Comparison of ENCODE assay signal across 23 cellular contexts in genomic region chr3:52523386-52524257, GRCh38. TPM values are rescaled to one million over a fixed set of nuclear protein-coding genes. Genes with fewer than 3 reads are reported as not detected.
DNase-seq lines count a peak whose midpoint lies in the region; ATAC-seq and TF ChIP-seq lines count a peak whose summit lies in the region.
"Had no signal": no experiment of that assay in that cellular context is flagged by ENCODE, and none has a peak within 500 bp of the region (broad histone marks: within the 10 kb centered on the region; RNA-seq: fewer than 3 reads in every experiment).

No MANE protein-coding gene starts in this region.

- H3K27me3 Mint-ChIP-seq in glutamatergic neuron (ENCODE audit: unreplicated experiment) (peaks cover 5% of the 10 kb centered on the region), mesothelial cell of epicardium (ENCODE audit: low read depth) (no peaks in the 10 kb centered on the region)
- no peaks in the 10 kb centered on the region for H3K27me3 Mint-ChIP-seq in activated naive CD8-positive, alpha-beta T cell treated with anti-CD3 and anti-CD28 coated beads for 36 hours
- H3K27me3 Mint-ChIP-seq in activated CD8-positive, alpha-beta T cell treated with anti-CD3 and anti-CD28 coated beads, Interleukin-2, amount 10 ng/mL, durations not matched to agents 7 days and 5 days (ENCODE audit: low read depth), result no peaks in the 10 kb centered on the region

- POLR2A ChIA-PET in activated CD8-positive, alpha-beta T cell treated with anti-CD3 and anti-CD28 coated beads, Interleukin-2, amount 10 ng/mL, durations not matched to agents 7 days and 5 days (lab: Charles Lee), result no interaction called here

- peak overlapping the region; percentile 29 to 75 for H3K27ac ChIP-seq in breast epithelium
- H3K27ac ChIP-seq in mammary epithelial cell (ENCODE audit: insufficient read depth, low read depth, low read length), result no peak overlapping the region
- H3K27ac ChIP-seq: BLaER1, foreskin keratinocyte had no signal

- H3K9me3 ChIP-seq in breast epithelium, result no peaks in the 10 kb centered on the region
- no peaks in the 10 kb centered on the region for H3K9me3 ChIP-seq in mammary epithelial cell (replicated peaks; ENCODE audit: insufficient read depth, low read length)
- H3K9me3 ChIP-seq: ascending aorta, BLaER1, pancreas, thoracic aorta had no signal

- TF ChIP-seq POLR2A in breast epithelium (IDR thresholded peaks at IDR 0.05), result no peak

- no peak for ATAC-seq in activated CD8-positive, alpha-beta T cell treated with anti-CD3 and anti-CD28 coated beads, Interleukin-2, amount 10 ng/mL, durations not matched to agents 7 days and 5 days
- ATAC-seq in stimulated activated naive CD8-positive, alpha-beta T cell treated with anti-CD3 and anti-CD28 coated beads, Interleukin-15, Interleukin-2, amounts not matched to agents 100 U/mL and 50 U/mL, for 24 hours, result no peak
- ATAC-seq: foreskin keratinocyte, left lobe of liver, Panc1, pancreas had no signal

- H3K4me1 Mint-ChIP-seq in glutamatergic neuron (ENCODE audit: low read depth, unreplicated experiment), result peaks cover 5% of the 10 kb centered on the region
- peaks cover 23% of the 10 kb centered on the region for H3K4me1 Mint-ChIP-seq in mesothelial cell of epicardium
- H3K4me1 Mint-ChIP-seq in activated naive CD8-positive, alpha-beta T cell treated with anti-CD3 and anti-CD28 coated beads for 36 hours, result no peaks in the 10 kb centered on the region
- no peaks in the 10 kb centered on the region for H3K4me1 Mint-ChIP-seq in activated CD8-positive, alpha-beta T cell treated with anti-CD3 and anti-CD28 coated beads, Interleukin-2, amount 10 ng/mL, durations not matched to agents 7 days and 5 days (ENCODE audit: low read depth)

- H3K4me1 ChIP-seq in breast epithelium, result peaks cover 3 to 12% of the 10 kb centered on the region in 2 donors
- H3K4me1 ChIP-seq in mammary epithelial cell (ENCODE audit: insufficient read depth, low read length), result peaks cover 7% of the 10 kb centered on the region
- H3K4me1 ChIP-seq: pancreas had no signal

- H3K36me3 Mint-ChIP-seq in glutamatergic neuron (ENCODE audit: unreplicated experiment) (no peaks in the 10 kb centered on the region), mesothelial cell of epicardium (peaks cover 10% of the 10 kb centered on the region)
- H3K36me3 Mint-ChIP-seq in activated naive CD8-positive, alpha-beta T cell treated with anti-CD3 and anti-CD28 coated beads for 36 hours, result peaks cover 6% of the 10 kb centered on the region
- H3K36me3 Mint-ChIP-seq in activated CD8-positive, alpha-beta T cell treated with anti-CD3 and anti-CD28 coated beads, Interleukin-2, amount 10 ng/mL, durations not matched to agents 7 days and 5 days (ENCODE audit: low read depth), result peaks cover 18% of the 10 kb centered on the region

- in situ Hi-C loops in mammary epithelial cell (cut with MboI; ENCODE audit: low sequenced_read_pairs in 2 of 2), result no loop called here

- H3K4me3 Mint-ChIP-seq in glutamatergic neuron (ENCODE audit: unreplicated experiment) (no peak overlapping the region), mesothelial cell of epicardium (no peak overlapping the region)
- H3K4me3 Mint-ChIP-seq in activated naive CD8-positive, alpha-beta T cell treated with anti-CD3 and anti-CD28 coated beads for 36 hours, result no peak overlapping the region
- no peak overlapping the region for H3K4me3 Mint-ChIP-seq in activated CD8-positive, alpha-beta T cell treated with anti-CD3 and anti-CD28 coated beads, Interleukin-2, amount 10 ng/mL, durations not matched to agents 7 days and 5 days

- CTCF ChIA-PET in mammary epithelial cell (lab: Charles Lee; ENCODE audit: low non-redundant PET), result no interaction called here
- CTCF ChIA-PET in activated CD8-positive, alpha-beta T cell treated with anti-CD3 and anti-CD28 coated beads, Interleukin-2, amount 10 ng/mL, durations not matched to agents 7 days and 5 days (lab: Charles Lee), result no interaction called here

- intact Hi-C loops in breast epithelium (cut with DNase I; ENCODE audit: low total_unique reads) (no loop called here), mammary epithelial cell (cut with micrococcal nuclease) (no loop called here)

- H3K9me3 Mint-ChIP-seq in glutamatergic neuron (ENCODE audit: unreplicated experiment), result peaks cover 5% of the 10 kb centered on the region
- H3K9me3 Mint-ChIP-seq in mesothelial cell of epicardium, result no peaks in the 10 kb centered on the region
- no peaks in the 10 kb centered on the region for H3K9me3 Mint-ChIP-seq in activated naive CD8-positive, alpha-beta T cell treated with anti-CD3 and anti-CD28 coated beads for 36 hours
- no peaks in the 10 kb centered on the region for H3K9me3 Mint-ChIP-seq in activated CD8-positive, alpha-beta T cell treated with anti-CD3 and anti-CD28 coated beads, Interleukin-2, amount 10 ng/mL, durations not matched to agents 7 days and 5 days (ENCODE audit: insufficient read depth)

- BruUV-seq in mammary epithelial cell (replicated peaks; lab: Mats Ljungman, UMichigan), result no TSS peak

- no peak overlapping the region for H2AFZ ChIP-seq in mammary epithelial cell (ENCODE audit: low read depth, low read length)

- no peak overlapping the region for H3K4me2 ChIP-seq in mammary epithelial cell (ENCODE audit: insufficient read depth, low read depth, low read length)
- H3K4me2 ChIP-seq: BLaER1 had no signal

- no peaks in the 10 kb centered on the region for H3K36me3 ChIP-seq in breast epithelium
- H3K36me3 ChIP-seq in mammary epithelial cell (ENCODE audit: insufficient read depth, low read length), result no peaks in the 10 kb centered on the region
- H3K36me3 ChIP-seq: pancreas had no signal

- WGBS in mammary epithelial cell (ENCODE audit: low coverage, missing lambda C conversion rate), result 95% methylated on average over 16 of the region's 26 CpGs

- no peaks in the 10 kb centered on the region for H3K79me2 ChIP-seq in mammary epithelial cell (ENCODE audit: insufficient read depth, low read length)

- H3K27me3 ChIP-seq in breast epithelium, result no peaks in the 10 kb centered on the region
- no peaks in the 10 kb centered on the region for H3K27me3 ChIP-seq in mammary epithelial cell (ENCODE audit: insufficient read depth, low read length)
- H3K27me3 ChIP-seq: ascending aorta, BLaER1, foreskin keratinocyte, pancreas had no signal

- H3K27ac Mint-ChIP-seq in glutamatergic neuron (ENCODE audit: unreplicated experiment) (no peak overlapping the region), mesothelial cell of epicardium (peak overlapping the region; percentile 72)
- no peak overlapping the region for H3K27ac Mint-ChIP-seq in activated naive CD8-positive, alpha-beta T cell treated with anti-CD3 and anti-CD28 coated beads for 36 hours
- H3K27ac Mint-ChIP-seq in activated CD8-positive, alpha-beta T cell treated with anti-CD3 and anti-CD28 coated beads, Interleukin-2, amount 10 ng/mL, durations not matched to agents 7 days and 5 days, result no peak overlapping the region

- no peaks in the 10 kb centered on the region for H4K20me1 ChIP-seq in mammary epithelial cell (ENCODE audit: insufficient read depth, low read length)

- no peak for TF ChIP-seq CTCF in breast epithelium (IDR thresholded peaks at IDR 0.05)
- TF ChIP-seq CTCF in mammary epithelial cell (conservative IDR thresholded peaks at IDR 0.05 in 1 of 2, IDR thresholded peaks at IDR 0.05 in 1 of 2; ENCODE audit: extremely low read depth in 1 of 2, insufficient read depth in 1 of 2, low read depth in 1 of 2, low read length in 2 of 2), result no peak
- no peak for TF ChIP-seq CTCF in glutamatergic neuron (IDR thresholded peaks at IDR 0.05; ENCODE audit: partially characterized antibody, unreplicated experiment)
- TF ChIP-seq CTCF in mesothelial cell of epicardium (IDR thresholded peaks at IDR 0.05; ENCODE audit: unreplicated experiment), result no peak

- dilution Hi-C loops in mammary epithelial cell (cut with HindIII; ENCODE audit: low sequenced_read_pairs), result no loop called here

- no peak overlapping the region for H3K9ac ChIP-seq in mammary epithelial cell (ENCODE audit: insufficient read depth, low read length)
- H3K9ac ChIP-seq: BLaER1 had no signal

- no peak for DNase-seq in breast epithelium (ENCODE audit: low spot score in 2 of 2)
- no peak for DNase-seq in mammary epithelial cell
- DNase-seq in glutamatergic neuron, result peak; percentile 17
- DNase-seq in mesothelial cell of epicardium (ENCODE audit: low spot score in 2 of 2, unreplicated experiment in 2 of 2), result no peak
- no peak for DNase-seq in activated naive CD8-positive, alpha-beta T cell treated with anti-CD3 and anti-CD28 coated beads for 36 hours
- no peak for DNase-seq in activated CD8-positive, alpha-beta T cell treated with anti-CD3 and anti-CD28 coated beads, Interleukin-2, amount 10 ng/mL, durations not matched to agents 7 days and 5 days
- no peak for DNase-seq in stimulated activated naive CD8-positive, alpha-beta T cell treated with anti-CD3 and anti-CD28 coated beads, Interleukin-15, Interleukin-2, amounts not matched to agents 100 U/mL and 50 U/mL, for 24 hours
- no peak for DNase-seq in COLO668 (lab: John Stamatoyannopoulos, UW; ENCODE audit: unreplicated experiment)
- DNase-seq: activated CD4-positive, alpha-beta T cell treated with anti-CD3 and anti-CD28 coated beads for 48 hours; activated CD8-positive, alpha-beta memory T cell treated with anti-CD3 and anti-CD28 coated beads, Interleukin-2, amount 50 U/mL, for 4 hours; activated gamma-delta T cell; DMS153; foreskin keratinocyte; NCI-H1436; NCI-H226; small intestine; stimulated activated CD4-positive, alpha-beta T cell treated with anti-CD3 and anti-CD28 coated beads, Interleukin-4, amount 100 ng/mL, for 4 hours had no signal

- H3K4me3 ChIP-seq in breast epithelium (no peak overlapping the region), mammary epithelial cell (replicated peaks in 1 of 3; ENCODE audit: insufficient read depth in 1 of 3, low read depth in 2 of 3, low read length in 3 of 3) (no peak overlapping the region)
- H3K4me3 ChIP-seq: BLaER1, pancreas, thoracic aorta had no signal

RNA-seq across cellular contexts. Expression of gene NT5DC2, which starts 10.0 kb away (rescaled TPM):
- total RNA-seq in breast epithelium (10 to 100 TPM; 26.5 to 35.7 (median 28.6) TPM), mammary epithelial cell (10 to 100 TPM; 36.7 to 73.0 TPM), glutamatergic neuron (ENCODE audit: unreplicated experiment) (308 TPM), mesothelial cell of epicardium (256 to 266 TPM (median 266 TPM) in 3 replicates)
- 88.7 TPM for polyA plus RNA-seq in mammary epithelial cell
- 300 TPM for polyA minus RNA-seq in mammary epithelial cell
- 10 to 100 TPM; 66.6 to 73.4 TPM for total RNA-seq in activated naive CD8-positive, alpha-beta T cell treated with anti-CD3 and anti-CD28 coated beads for 36 hours
- total RNA-seq in activated CD8-positive, alpha-beta T cell treated with anti-CD3 and anti-CD28 coated beads, Interleukin-2, amount 10 ng/mL, durations not matched to agents 7 days and 5 days, result 10 to 100 TPM; 52.8 to 53.1 TPM

RNA-seq across cellular contexts. Expression of gene UQCC5, which starts 12.8 kb away (rescaled TPM):
- total RNA-seq in breast epithelium (10 to 100 TPM in 1 of 3 donors, 1 to 10 TPM in 2; 1.3 to 14.1 (median 1.8) TPM), mammary epithelial cell (10 to 100 TPM in 1 of 2 donors, 1 to 10 TPM in 1; 1.8 to 27.7 TPM), glutamatergic neuron (ENCODE audit: unreplicated experiment) (13.7 TPM), mesothelial cell of epicardium (12.7 to 13.0 TPM (median 12.9 TPM) in 3 replicates)
- 23.1 TPM for polyA plus RNA-seq in mammary epithelial cell
- 3.2 TPM for polyA minus RNA-seq in mammary epithelial cell
- 10 to 100 TPM; 23.4 to 23.6 TPM for total RNA-seq in activated naive CD8-positive, alpha-beta T cell treated with anti-CD3 and anti-CD28 coated beads for 36 hours
- 10 to 100 TPM in 1 of 2 experiments, 1 to 10 TPM in 1; 9.0 to 15.1 TPM for total RNA-seq in activated CD8-positive, alpha-beta T cell treated with anti-CD3 and anti-CD28 coated beads, Interleukin-2, amount 10 ng/mL, durations not matched to agents 7 days and 5 days
- total RNA-seq: ascending aorta had no signal

RNA-seq across cellular contexts. Expression of gene STAB1, which starts 28.5 kb away (rescaled TPM):
- 100 to 1,000 TPM in 1 of 3 donors, 10 to 100 TPM in 2; 47.7 to 149 (median 55.4) TPM for total RNA-seq in breast epithelium
- under 1 TPM in 1 of 2 donors, not detected in 1; 0.17 TPM for total RNA-seq in mammary epithelial cell
- 0.02 TPM for polyA plus RNA-seq in mammary epithelial cell
- not detected for polyA minus RNA-seq in mammary epithelial cell
- 6.3 TPM for total RNA-seq in glutamatergic neuron (ENCODE audit: unreplicated experiment)
- 0.29 to 0.71 TPM (median 0.66 TPM) in 3 replicates for total RNA-seq in mesothelial cell of epicardium
- total RNA-seq in activated naive CD8-positive, alpha-beta T cell treated with anti-CD3 and anti-CD28 coated beads for 36 hours, result under 1 TPM; 0.08 to 0.10 TPM
- total RNA-seq in activated CD8-positive, alpha-beta T cell treated with anti-CD3 and anti-CD28 coated beads, Interleukin-2, amount 10 ng/mL, durations not matched to agents 7 days and 5 days, result under 1 TPM in 1 of 2 experiments, not detected in 1; 0.05 TPM
- total RNA-seq: foreskin keratinocyte had no signal
